Comparison of ENCODE assay signal across 12 cellular contexts in the genomic region with DNA sequence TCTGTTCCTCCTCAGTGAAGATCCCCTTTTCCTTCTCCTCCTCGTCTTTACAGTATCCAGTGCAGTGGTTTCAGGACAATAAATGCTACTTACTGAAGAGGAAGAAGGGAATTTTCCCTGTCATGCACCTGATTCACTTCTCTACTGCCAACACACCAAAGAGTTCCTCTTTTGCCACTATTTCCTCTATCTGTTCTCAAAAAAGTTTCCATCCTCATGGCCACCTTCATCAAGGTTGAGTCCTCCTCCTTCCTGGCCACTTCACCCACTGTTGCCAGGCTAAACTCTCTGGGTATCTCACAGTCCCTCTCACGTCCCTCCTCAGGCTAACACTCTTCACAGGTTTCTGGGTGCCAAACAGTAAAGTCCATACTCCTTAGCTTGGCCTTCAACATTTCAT. TPM values are rescaled to one million over a fixed set of nuclear protein-coding genes. Genes with fewer than 3 reads are reported as not detected.
DNase-seq lines count a peak whose midpoint lies in the region; ATAC-seq and TF ChIP-seq lines count a peak whose summit lies in the region.
"Had no signal": no experiment of that assay in that cellular context is flagged by ENCODE, and none has a peak within 500 bp of the region (broad histone marks: within the 10 kb centered on the region; RNA-seq: fewer than 3 reads in every experiment).

No MANE protein-coding gene starts in this region.

- H3K36me3 Mint-ChIP-seq in activated B cell treated with CpG ODN at 0.5 μM for 24 hours (ENCODE audit: low read depth) = no peaks in the 10 kb centered on the region

- CTCF ChIA-PET in activated B cell treated with CpG ODN at 0.5 μM for 24 hours (lab: Charles Lee) = no interaction called here

- POLR2A ChIA-PET in activated B cell treated with CpG ODN at 0.5 μM for 24 hours (lab: Charles Lee) = interaction anchor here (0.7 to 1.4 kb wide), 2 partner anchors 131 to 358 kb away, joined by 3 read pairs; a partner anchor contains a TSS

- no peak overlapping the region for H3K27ac ChIP-seq in Peyer's patch

- no peaks in the 10 kb centered on the region for H3K9me3 ChIP-seq in Peyer's patch

- no peak overlapping the region for H3K4me3 ChIP-seq in Peyer's patch

- TF ChIP-seq POLR2A in Peyer's patch (IDR thresholded peaks at IDR 0.05) = no peak

- H3K27me3 ChIP-seq in Peyer's patch = no peaks in the 10 kb centered on the region

- intact Hi-C loops in activated B cell treated with CpG ODN at 0.5 μM for 24 hours (cut with micrococcal nuclease) (loop anchor here (1.0 to 10.0 kb wide), 5 partner anchors 10 to 1541 kb away; a partner anchor contains a TSS), sciatic nerve (cut with DNase I) (no loop called here)

- no peaks in the 10 kb centered on the region for H3K27me3 Mint-ChIP-seq in activated B cell treated with CpG ODN at 0.5 μM for 24 hours

- H3K4me1 ChIP-seq in Peyer's patch = no peaks in the 10 kb centered on the region

- peak overlapping the region; percentile 94 for H3K27ac Mint-ChIP-seq in activated B cell treated with CpG ODN at 0.5 μM for 24 hours
- H3K27ac Mint-ChIP-seq: activated naive CD4-positive, alpha-beta T cell treated with anti-CD3 and anti-CD28 coated beads for 36 hours; endodermal cell had no signal

- ATAC-seq in GM18499 (IDR thresholded peaks at IDR 0.05; ENCODE audit: insufficient read depth, unreplicated experiment) (peak; percentile 58), GM21423 (IDR thresholded peaks at IDR 0.05; ENCODE audit: unreplicated experiment) (peak; percentile 62), HG03135 (IDR thresholded peaks at IDR 0.05; ENCODE audit: unreplicated experiment) (peak; percentile 78), activated B cell treated with CpG ODN at 0.5 μM for 24 hours (ENCODE audit: low read depth) (peak; percentile 88), sciatic nerve (no peak)
- ATAC-seq: HCT116 had no signal

- TF ChIP-seq CTCF in activated B cell treated with CpG ODN at 0.5 μM for 24 hours (IDR thresholded peaks at IDR 0.05) (no peak), Peyer's patch (IDR thresholded peaks at IDR 0.05) (no peak)

- no peaks in the 10 kb centered on the region for H3K36me3 ChIP-seq in Peyer's patch

- H3K9me3 Mint-ChIP-seq in activated B cell treated with CpG ODN at 0.5 μM for 24 hours = no peaks in the 10 kb centered on the region
- H3K9me3 Mint-ChIP-seq: activated naive CD4-positive, alpha-beta T cell treated with anti-CD3 and anti-CD28 coated beads for 36 hours had no signal

- peak overlapping the region; percentile 70 for H3K4me3 Mint-ChIP-seq in activated B cell treated with CpG ODN at 0.5 μM for 24 hours
- H3K4me3 Mint-ChIP-seq: activated naive CD4-positive, alpha-beta T cell treated with anti-CD3 and anti-CD28 coated beads for 36 hours; endodermal cell had no signal

- H3K4me1 Mint-ChIP-seq in activated B cell treated with CpG ODN at 0.5 μM for 24 hours = peaks cover 37% of the 10 kb centered on the region

- DNase-seq in activated B cell treated with CpG ODN at 0.5 μM for 24 hours = peak; percentile 23
- no peak for DNase-seq in NCI-H345 treated with DMSO at 0.1 percent for 48 hours (lab: John Stamatoyannopoulos, UW; ENCODE audit: unreplicated experiment)
- no peak for DNase-seq in sciatic nerve (ENCODE audit: low spot score)
- no peak for DNase-seq in COR-L47 (lab: John Stamatoyannopoulos, UW)
- DNase-seq in Peyer's patch = no peak
- DNase-seq: activated naive CD4-positive, alpha-beta T cell treated with anti-CD3 and anti-CD28 coated beads for 36 hours; endodermal cell; NCI-H2081 had no signal

RNA-seq across cellular contexts. Expression of a gene that starts 41.7 kb away (rescaled TPM):
- 12.0 and 12.2 TPM in 2 replicates for total RNA-seq in activated B cell treated with CpG ODN at 0.5 μM for 24 hours
- 23.8 TPM for total RNA-seq in sciatic nerve
- 10 to 100 TPM; 14.4 to 45.4 (median 22.7) TPM for total RNA-seq in Peyer's patch
